Comparison of ENCODE assay signal across 17 cellular contexts in genomic region chr2:229350117-229350805, GRCh38.
A peak's percentile ranks its signal among the peaks of the same experiment; 100 is the strongest.
DNase-seq lines count a peak whose midpoint lies in the region; ATAC-seq and TF ChIP-seq lines count a peak whose summit lies in the region.
"Had no signal": no experiment of that assay in that cellular context is flagged by ENCODE, and none has a peak within 500 bp of the region (broad histone marks: within the 10 kb centered on the region; RNA-seq: fewer than 3 reads in every experiment).

No MANE protein-coding gene starts in this region.

- no peak overlapping the region for H3K4me3 Mint-ChIP-seq in activated naive CD8-positive, alpha-beta T cell treated with anti-CD3 and anti-CD28 coated beads, Interleukin-2, amount 50 U/mL, for 24 hours
- H3K4me3 Mint-ChIP-seq: CD8-positive, alpha-beta T cell had no signal

- no peak overlapping the region for H3K9ac ChIP-seq in GM23248
- no peak overlapping the region for H3K9ac ChIP-seq in adipocyte (ENCODE audit: low read length)
- H3K9ac ChIP-seq in fibroblast of lung (ENCODE audit: insufficient read depth, low read length): no peak overlapping the region

- no peak overlapping the region for H3K27ac Mint-ChIP-seq in activated naive CD8-positive, alpha-beta T cell treated with anti-CD3 and anti-CD28 coated beads, Interleukin-2, amount 50 U/mL, for 24 hours
- H3K27ac Mint-ChIP-seq: CD8-positive, alpha-beta T cell had no signal

- no peak for TF ChIP-seq CTCF in fibroblast of lung (conservative IDR thresholded peaks at IDR 0.05 in 1 of 2, IDR thresholded peaks at IDR 0.05 in 1 of 2; ENCODE audit: low read depth in 1 of 2, low read length in 2 of 2)

- in situ Hi-C loops in GM23248 (cut with MboI): no loop called here

- H4K20me1 ChIP-seq in GM23248 (ENCODE audit: insufficient read depth) (no peaks in the 10 kb centered on the region), fibroblast of lung (ENCODE audit: control insufficient read depth, extremely low read depth, insufficient read depth, low read length) (no peaks in the 10 kb centered on the region)

- H3K4me3 ChIP-seq in GM23248 (no peak overlapping the region), adipocyte (ENCODE audit: low read length) (no peak overlapping the region), fibroblast of lung (replicated peaks in 1 of 4; ENCODE audit: control extremely low read depth in 1 of 4, insufficient read depth in 1 of 4, low read depth in 3 of 4, low read length in 4 of 4) (no peak overlapping the region)

- no peaks in the 10 kb centered on the region for H3K9me2 ChIP-seq in GM23248 (ENCODE audit: insufficient read depth)

- ATAC-seq in HG02938 (IDR thresholded peaks at IDR 0.05; ENCODE audit: unreplicated experiment) (no peak), GM19023 (IDR thresholded peaks at IDR 0.05; ENCODE audit: unreplicated experiment) (no peak)
- ATAC-seq in activated naive CD8-positive, alpha-beta T cell treated with anti-CD3 and anti-CD28 coated beads, Interleukin-2, amount 50 U/mL, for 24 hours: no peak
- ATAC-seq: CD8-positive, alpha-beta T cell had no signal

- H3K9me3 ChIP-seq in GM23248 (ENCODE audit: low read depth) (no peaks in the 10 kb centered on the region), adipocyte (ENCODE audit: control insufficient read depth, low read length) (no peaks in the 10 kb centered on the region), fibroblast of lung (ENCODE audit: control insufficient read depth, insufficient read depth, low read depth, low read length) (no peaks in the 10 kb centered on the region)
- H3K9me3 ChIP-seq: BE2C had no signal

- peaks cover 2% of the 10 kb centered on the region for H3K27me3 Mint-ChIP-seq in activated naive CD8-positive, alpha-beta T cell treated with anti-CD3 and anti-CD28 coated beads, Interleukin-2, amount 50 U/mL, for 24 hours

- no peaks in the 10 kb centered on the region for H3K4me1 Mint-ChIP-seq in activated naive CD8-positive, alpha-beta T cell treated with anti-CD3 and anti-CD28 coated beads, Interleukin-2, amount 50 U/mL, for 24 hours

- H3F3A ChIP-seq in GM23248 (ENCODE audit: insufficient read depth): peaks cover 2% of the 10 kb centered on the region

- H3K27ac ChIP-seq in GM23248 (no peak overlapping the region), fibroblast of lung (ENCODE audit: insufficient read depth, low read length) (no peak overlapping the region)

- H3K36me3 ChIP-seq in GM23248 (ENCODE audit: low read depth): no peaks in the 10 kb centered on the region
- H3K36me3 ChIP-seq in adipocyte (ENCODE audit: control insufficient read depth, insufficient read depth, low read length, severe bottlenecking): no peaks in the 10 kb centered on the region
- no peaks in the 10 kb centered on the region for H3K36me3 ChIP-seq in fibroblast of lung (ENCODE audit: control insufficient read depth, insufficient read depth, low read length)
- H3K36me3 ChIP-seq: BE2C had no signal

- H3K79me2 ChIP-seq in GM23248 (ENCODE audit: insufficient read depth) (no peaks in the 10 kb centered on the region), fibroblast of lung (ENCODE audit: control insufficient read depth, insufficient read depth, low read length) (no peaks in the 10 kb centered on the region)

- H3K4me1 ChIP-seq in GM23248 (ENCODE audit: insufficient read depth) (peaks cover 10% of the 10 kb centered on the region; the same call in 1 of the 2 replicates), adipocyte (ENCODE audit: control insufficient read depth, insufficient read depth, low read length) (no peaks in the 10 kb centered on the region), fibroblast of lung (ENCODE audit: control insufficient read depth, extremely low read depth, insufficient read depth, low read length) (no peaks in the 10 kb centered on the region)
- H3K4me1 ChIP-seq: BE2C had no signal

- no peak overlapping the region for H2AFZ ChIP-seq in GM23248
- H2AFZ ChIP-seq in fibroblast of lung (ENCODE audit: low read length): no peak overlapping the region

- DNase-seq in GM23248: peak; percentile 61
- DNase-seq in adipocyte (ENCODE audit: low read depth): peak; percentile 43
- peak; percentile 23 to 31 for DNase-seq in fibroblast of lung (ENCODE audit: low read depth in 2 of 2)
- DNase-seq in activated naive CD8-positive, alpha-beta T cell treated with anti-CD3 and anti-CD28 coated beads, Interleukin-2, amount 50 U/mL, for 24 hours: no peak
- no peak for DNase-seq in NCI-H2196 treated with DMSO at 0.1 percent for 48 hours (lab: John Stamatoyannopoulos, UW; ENCODE audit: unreplicated experiment)
- DNase-seq: BE2C; CD8-positive, alpha-beta T cell; DND-41; GF-D8; NCI-H1436; NCI-H2029; NCI-H2171; NCI-H446 treated with DMSO at 0.1 percent for 48 hours; OCI-M1; SW 1271 had no signal

- peaks cover 4% of the 10 kb centered on the region for H3K9me3 Mint-ChIP-seq in activated naive CD8-positive, alpha-beta T cell treated with anti-CD3 and anti-CD28 coated beads, Interleukin-2, amount 50 U/mL, for 24 hours

- WGBS in GM23248 (ENCODE audit: low coverage in 1 of 2, low lambda C conversion rate in 2 of 2, missing lambda C conversion rate in 2 of 2), 2 experiments: 78 to 80% methylated on average over 9 of the region's 9 CpGs

- H3K27me3 ChIP-seq in GM23248 (replicated peaks; ENCODE audit: insufficient read depth) (no peaks in the 10 kb centered on the region), adipocyte (replicated peaks; ENCODE audit: control insufficient read depth, insufficient read depth, low read length) (no peaks in the 10 kb centered on the region), fibroblast of lung (ENCODE audit: control insufficient read depth, insufficient read depth, low read length) (no peaks in the 10 kb centered on the region)
- H3K27me3 ChIP-seq: BE2C had no signal

- H3K4me2 ChIP-seq in GM23248 (ENCODE audit: unreplicated experiment): no peak overlapping the region
- H3K4me2 ChIP-seq in fibroblast of lung (ENCODE audit: extremely low read depth, insufficient read depth, low read length): no peak overlapping the region

- H3K36me3 Mint-ChIP-seq in activated naive CD8-positive, alpha-beta T cell treated with anti-CD3 and anti-CD28 coated beads, Interleukin-2, amount 50 U/mL, for 24 hours (ENCODE audit: low read depth): no peaks in the 10 kb centered on the region
- H3K36me3 Mint-ChIP-seq: CD8-positive, alpha-beta T cell had no signal

Comparison
In these comparisons a context has a peak if more than half of its experiments do, and no peak if none do; other contexts are left out.
1. DNase-seq: peak in GM23248 (single experiment), adipocyte (single experiment) and fibroblast of lung (2 of 2); none in activated naive CD8-positive, alpha-beta T cell treated with anti-CD3 and anti-CD28 coated beads, Interleukin-2, amount 50 U/mL, for 24 hours (single experiment) and NCI-H2196 treated with DMSO at 0.1 percent for 48 hours (single experiment).